In genomic region chr7:2996141-2996540, GRCh38 we compare ENCODE assay signal across 1 cellular context.
TF ChIP-seq lines count a peak whose summit lies in the region.

No MANE protein-coding gene starts in this region.

TF ChIP-seq in HepG2, 621 proteins besides CTCF, POLR2A, EP300 and RAD21 (continued from another document):
- 0 out of 2 replicates have a peak, but pooled peaks have one; percentile 30 for TF ChIP-seq KDM1A (CRISPR knock-in tag; IDR thresholded peaks at IDR 0.05)
- no peak for TF ChIP-seq NFE2L2 (IDR thresholded peaks at IDR 0.05; ENCODE audit: low read length)
TF ChIP-seq in HepG2: peak in this region for 2.
